ENCODE assay signal across 1 cellular context in the genomic region with DNA sequence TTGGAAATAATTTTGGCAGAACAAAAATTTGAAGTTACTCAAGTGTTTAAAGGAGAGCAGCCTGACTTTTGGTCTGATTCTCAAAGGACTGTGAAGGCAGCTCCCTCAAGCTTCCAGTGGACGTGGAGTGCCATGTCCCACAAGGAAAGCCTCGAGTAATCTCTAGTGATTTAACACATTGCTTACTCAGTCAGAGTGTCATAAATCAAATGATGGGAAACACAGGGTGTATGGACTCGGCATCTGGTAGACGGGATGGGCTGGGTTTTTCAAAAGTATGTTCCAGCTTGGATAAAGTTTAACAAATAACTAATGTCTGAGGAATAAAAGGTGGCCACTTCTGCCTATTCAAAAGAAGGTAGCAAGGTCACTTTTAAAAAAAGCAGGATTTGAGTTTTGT.
A peak's percentile ranks its signal among the peaks of the same experiment; 100 is the strongest.
TF ChIP-seq lines count a peak whose summit lies in the region.

No MANE protein-coding gene starts in this region.

TF ChIP-seq in K562, 482 proteins besides CTCF, POLR2A, EP300 and RAD21:
- no peak for TF ChIP-seq ZNF644 (tag; IDR thresholded peaks at IDR 0.05; ENCODE audit: low read depth)
- peak; percentile 34 for TF ChIP-seq MEIS2 (IDR thresholded peaks at IDR 0.05; ENCODE audit: partially characterized antibody)
- TF ChIP-seq, protein P1, sequence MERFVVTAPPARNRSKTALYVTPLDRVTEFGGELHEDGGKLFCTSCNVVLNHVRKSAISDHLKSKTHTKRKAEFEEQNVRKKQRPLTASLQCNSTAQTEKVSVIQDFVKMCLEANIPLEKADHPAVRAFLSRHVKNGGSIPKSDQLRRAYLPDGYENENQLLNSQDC (CRISPR knock-in tag; IDR thresholded peaks at IDR 0.05) = no peak
- TF ChIP-seq, protein P2, sequence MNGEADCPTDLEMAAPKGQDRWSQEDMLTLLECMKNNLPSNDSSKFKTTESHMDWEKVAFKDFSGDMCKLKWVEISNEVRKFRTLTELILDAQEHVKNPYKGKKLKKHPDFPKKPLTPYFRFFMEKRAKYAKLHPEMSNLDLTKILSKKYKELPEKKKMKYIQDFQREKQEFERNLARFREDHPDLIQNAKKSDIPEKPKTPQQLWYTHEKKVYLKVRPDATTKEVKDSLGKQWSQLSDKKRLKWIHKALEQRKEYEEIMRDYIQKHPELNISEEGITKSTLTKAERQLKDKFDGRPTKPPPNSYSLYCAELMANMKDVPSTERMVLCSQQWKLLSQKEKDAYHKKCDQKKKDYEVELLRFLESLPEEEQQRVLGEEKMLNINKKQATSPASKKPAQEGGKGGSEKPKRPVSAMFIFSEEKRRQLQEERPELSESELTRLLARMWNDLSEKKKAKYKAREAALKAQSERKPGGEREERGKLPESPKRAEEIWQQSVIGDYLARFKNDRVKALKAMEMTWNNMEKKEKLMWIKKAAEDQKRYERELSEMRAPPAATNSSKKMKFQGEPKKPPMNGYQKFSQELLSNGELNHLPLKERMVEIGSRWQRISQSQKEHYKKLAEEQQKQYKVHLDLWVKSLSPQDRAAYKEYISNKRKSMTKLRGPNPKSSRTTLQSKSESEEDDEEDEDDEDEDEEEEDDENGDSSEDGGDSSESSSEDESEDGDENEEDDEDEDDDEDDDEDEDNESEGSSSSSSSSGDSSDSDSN (IDR thresholded peaks at IDR 0.05; ENCODE audit: borderline replicate concordance in 1 of 2, low read depth in 2 of 2, low read length in 2 of 2) = no peak
- TF ChIP-seq, protein P3, sequence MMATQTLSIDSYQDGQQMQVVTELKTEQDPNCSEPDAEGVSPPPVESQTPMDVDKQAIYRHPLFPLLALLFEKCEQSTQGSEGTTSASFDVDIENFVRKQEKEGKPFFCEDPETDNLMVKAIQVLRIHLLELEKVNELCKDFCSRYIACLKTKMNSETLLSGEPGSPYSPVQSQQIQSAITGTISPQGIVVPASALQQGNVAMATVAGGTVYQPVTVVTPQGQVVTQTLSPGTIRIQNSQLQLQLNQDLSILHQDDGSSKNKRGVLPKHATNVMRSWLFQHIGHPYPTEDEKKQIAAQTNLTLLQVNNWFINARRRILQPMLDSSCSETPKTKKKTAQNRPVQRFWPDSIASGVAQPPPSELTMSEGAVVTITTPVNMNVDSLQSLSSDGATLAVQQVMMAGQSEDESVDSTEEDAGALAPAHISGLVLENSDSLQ (IDR thresholded peaks at IDR 0.05) = 0 out of 2 replicates have a peak, but pooled peaks have one; percentile 15
- TF ChIP-seq, protein P4, sequence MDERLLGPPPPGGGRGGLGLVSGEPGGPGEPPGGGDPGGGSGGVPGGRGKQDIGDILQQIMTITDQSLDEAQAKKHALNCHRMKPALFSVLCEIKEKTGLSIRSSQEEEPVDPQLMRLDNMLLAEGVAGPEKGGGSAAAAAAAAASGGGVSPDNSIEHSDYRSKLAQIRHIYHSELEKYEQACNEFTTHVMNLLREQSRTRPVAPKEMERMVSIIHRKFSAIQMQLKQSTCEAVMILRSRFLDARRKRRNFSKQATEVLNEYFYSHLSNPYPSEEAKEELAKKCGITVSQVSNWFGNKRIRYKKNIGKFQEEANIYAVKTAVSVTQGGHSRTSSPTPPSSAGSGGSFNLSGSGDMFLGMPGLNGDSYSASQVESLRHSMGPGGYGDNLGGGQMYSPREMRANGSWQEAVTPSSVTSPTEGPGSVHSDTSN (CRISPR knock-in tag; IDR thresholded peaks at IDR 0.05; ENCODE audit: low read depth) = no peak
- TF ChIP-seq, protein P4 (tag; conservative IDR thresholded peaks at IDR 0.05; ENCODE audit: low read depth) = peak; percentile 52
